Comparison of ENCODE assay signal across 9 cellular contexts in genomic region chr3:138114431-138114918, GRCh38. TPM values are rescaled to one million over a fixed set of nuclear protein-coding genes. Genes with fewer than 3 reads are reported as not detected.
DNase-seq lines count a peak whose midpoint lies in the region; ATAC-seq and TF ChIP-seq lines count a peak whose summit lies in the region.
"Had no signal": no experiment of that assay in that cellular context is flagged by ENCODE, and none has a peak within 500 bp of the region (broad histone marks: within the 10 kb centered on the region; RNA-seq: fewer than 3 reads in every experiment).

No MANE protein-coding gene starts in this region.

- H3K36me3 Mint-ChIP-seq in GM23338 (ENCODE audit: low read depth): no peaks in the 10 kb centered on the region; the same call in 2 of the 3 replicates
- peaks cover 7% of the 10 kb centered on the region for H3K36me3 Mint-ChIP-seq in osteocyte (ENCODE audit: unreplicated experiment)

- H3K27me3 Mint-ChIP-seq in GM23338 (ENCODE audit: insufficient read depth, low read depth, poor library complexity): peaks cover 4% of the 10 kb centered on the region
- no peaks in the 10 kb centered on the region for H3K27me3 Mint-ChIP-seq in osteocyte (ENCODE audit: unreplicated experiment)

- H3K9me3 ChIP-seq in Karpas-422 (ENCODE audit: low read length): no peaks in the 10 kb centered on the region

- H3K27ac ChIP-seq in GM23338 (ENCODE audit: low read depth) (no peak overlapping the region), Karpas-422 (ENCODE audit: low read length) (no peak overlapping the region)

- H3K36me3 ChIP-seq in GM23338 (ENCODE audit: insufficient read depth) (no peaks in the 10 kb centered on the region), Karpas-422 (ENCODE audit: insufficient read depth, low read length) (no peaks in the 10 kb centered on the region)

- H3K4me2 ChIP-seq in GM23338 (peak overlapping the region; percentile 90), Karpas-422 (ENCODE audit: low read depth, low read length, poor library complexity, severe bottlenecking) (no peak overlapping the region)

- H3K9me3 Mint-ChIP-seq in GM23338 (no peaks in the 10 kb centered on the region), osteocyte (ENCODE audit: unreplicated experiment) (no peaks in the 10 kb centered on the region)

- H2AFZ ChIP-seq in GM23338 (peak overlapping the region; percentile 96), Karpas-422 (ENCODE audit: low read length) (no peak overlapping the region)

- TF ChIP-seq CTCF in GM23338 (conservative IDR thresholded peaks at IDR 0.05; ENCODE audit: low read depth in 2 of 2): no peak
- no peak for TF ChIP-seq CTCF in osteocyte (IDR thresholded peaks at IDR 0.05)

- H3F3A ChIP-seq in GM23338 (replicated peaks; ENCODE audit: low read depth): no peaks in the 10 kb centered on the region

- peak; percentile 20 for ATAC-seq in GM23338
- no peak for ATAC-seq in GM21526 (IDR thresholded peaks at IDR 0.05; ENCODE audit: low FRiP score, unreplicated experiment)

- H4K20me1 ChIP-seq in GM23338 (replicated peaks; ENCODE audit: insufficient read depth) (peaks cover 7% of the 10 kb centered on the region; the same call in 1 of the 2 replicates), Karpas-422 (ENCODE audit: insufficient read depth, low read depth, low read length) (no peaks in the 10 kb centered on the region)

- H3K4me3 ChIP-seq in GM23338: peak overlapping the region; percentile 97
- no peak overlapping the region for H3K4me3 ChIP-seq in Karpas-422 (ENCODE audit: low read length)

- DNase-seq in GM23338 (ENCODE audit: low spot score) (peak; percentile 50), SK-N-DZ (ENCODE audit: low spot score) (peak; percentile 42), fibroblast of peridontal ligament (ENCODE audit: extremely low read depth) (peak; percentile 38), osteocyte (ENCODE audit: extremely low spot score, unreplicated experiment) (no peak), middle frontal gyrus (ENCODE audit: extremely low spot score, low spot score) (no peak), NCI-H510A (lab: John Stamatoyannopoulos, UW) (no peak), Karpas-422 (no peak)

- peaks cover 23% of the 10 kb centered on the region for H3K4me1 ChIP-seq in GM23338 (ENCODE audit: insufficient read depth)
- no peaks in the 10 kb centered on the region for H3K4me1 ChIP-seq in Karpas-422 (ENCODE audit: low read length)

- H3K4me3 Mint-ChIP-seq in GM23338: peak overlapping the region; percentile 92
- H3K4me3 Mint-ChIP-seq in osteocyte (ENCODE audit: unreplicated experiment): peak overlapping the region; percentile 93

- H3K9ac ChIP-seq in Karpas-422 (ENCODE audit: low read length): no peak overlapping the region

- peaks cover 24% of the 10 kb centered on the region for H3K4me1 Mint-ChIP-seq in GM23338
- H3K4me1 Mint-ChIP-seq in osteocyte (ENCODE audit: unreplicated experiment): peaks cover 35% of the 10 kb centered on the region

- no peaks in the 10 kb centered on the region for H3K9me2 ChIP-seq in GM23338 (ENCODE audit: insufficient read depth)
- no peaks in the 10 kb centered on the region for H3K9me2 ChIP-seq in Karpas-422 (replicated peaks; ENCODE audit: insufficient read depth, low read length)

- H3K27me3 ChIP-seq in GM23338 (ENCODE audit: insufficient read depth): no peaks in the 10 kb centered on the region
- H3K27me3 ChIP-seq in Karpas-422 (ENCODE audit: low read length): no peaks in the 10 kb centered on the region

- H3K79me2 ChIP-seq in GM23338 (replicated peaks; ENCODE audit: insufficient read depth) (peaks cover 24% of the 10 kb centered on the region), Karpas-422 (ENCODE audit: low read length) (no peaks in the 10 kb centered on the region)

- H3K27ac Mint-ChIP-seq in GM23338 (no peak overlapping the region; the same call in 1 of the 2 replicates), osteocyte (ENCODE audit: unreplicated experiment) (peak overlapping the region; percentile 92)

TF ChIP-seq in GM23338, 12 proteins besides CTCF, POLR2A, EP300 and RAD21 (continues in another document):
- TF ChIP-seq EZH2 (IDR thresholded peaks at IDR 0.05; ENCODE audit: low read depth, unreplicated experiment) (no peak), POLR2AphosphoS5 (IDR thresholded peaks at IDR 0.05; ENCODE audit: low read depth) (no peak; the same call in 1 of the 2 replicates), ZNF114 (CRISPR knock-in tag; IDR thresholded peaks at IDR 0.05) (no peak), JUNB (IDR thresholded peaks at IDR 0.05; ENCODE audit: unreplicated experiment) (no peak), CREB1 (CRISPR knock-in tag; IDR thresholded peaks at IDR 0.05; ENCODE audit: low read depth) (no peak), EZH2phosphoT487 (IDR thresholded peaks at IDR 0.05; ENCODE audit: unreplicated experiment) (no peak), ZNF331 (CRISPR knock-in tag; IDR thresholded peaks at IDR 0.05; ENCODE audit: low read depth) (no peak), REST (IDR thresholded peaks at IDR 0.05; ENCODE audit: unreplicated experiment) (no peak)

RNA-seq across cellular contexts. Expression of gene DZIP1L, which starts 0.9 kb away (rescaled TPM):
- 11.4 and 19.5 TPM in 2 replicates for total RNA-seq in GM23338 (2014; rRNA removed; shearing (Covaris generic))
- 10.0 and 10.6 TPM in 2 replicates for polyA plus RNA-seq in GM23338 (2016; fragmentation: Nextera tagmentation; extraction: Ambion mirVana)
- 13.0 and 19.9 TPM in 2 replicates for polyA plus RNA-seq in SK-N-DZ (2014; cell fraction: cytosol; rRNA removed)
- 24.2 and 24.4 TPM in 2 replicates for polyA plus RNA-seq in SK-N-DZ (2014; cell fraction: nucleus; rRNA removed)
- total RNA-seq in osteocyte: 21.9 and 23.4 TPM in 2 replicates
- not detected in 2 replicates for total RNA-seq in Karpas-422 (2014; rRNA removed; shearing (Covaris generic); ENCODE audit: low replicate concordance)
- total RNA-seq: T-helper 2 cell treated with Interferon-gamma antibody and Interleukin-4, amounts not matched to agents 100 ng/mL and 5 ng/mL, for 36 hours had no signal

RNA-seq across cellular contexts. Expression of gene A4GNT, which starts 17.7 kb away (rescaled TPM):
- total RNA-seq in GM23338 (2014; rRNA removed; shearing (Covaris generic)): not detected in 2 replicates
- polyA plus RNA-seq in GM23338 (2016; fragmentation: Nextera tagmentation; extraction: Ambion mirVana): not detected in 2 replicates
- not detected in 2 replicates for polyA plus RNA-seq in SK-N-DZ (2014; cell fraction: cytosol; rRNA removed)
- not detected in 2 replicates for polyA plus RNA-seq in SK-N-DZ (2014; cell fraction: nucleus; rRNA removed)
- not detected in 2 replicates for total RNA-seq in osteocyte
- total RNA-seq in Karpas-422 (2014; rRNA removed; shearing (Covaris generic); ENCODE audit: low replicate concordance): not detected in 2 replicates
- total RNA-seq: T-helper 2 cell treated with Interferon-gamma antibody and Interleukin-4, amounts not matched to agents 100 ng/mL and 5 ng/mL, for 36 hours had no signal

Comparison
In these comparisons a context has a peak if more than half of its experiments do, and no peak if none do; other contexts are left out.
1. DNase-seq: peak in GM23338 (single experiment), SK-N-DZ (single experiment) and fibroblast of peridontal ligament (single experiment); none in osteocyte (single experiment), middle frontal gyrus (single experiment), NCI-H510A (single experiment) and Karpas-422 (single experiment).
2. RNA of gene DZIP1L, which starts 0.9 kb away (total RNA-seq): 21.9 to 23.4 TPM in osteocyte and 11.4 to 19.5 TPM in GM23338; not detected in Karpas-422; every median in the first group is over 10 times any median in the second.